Comparison of ENCODE assay signal across 9 cellular contexts in genomic region chr15:69593981-69594966, GRCh38.
DNase-seq lines count a peak whose midpoint lies in the region; ATAC-seq and TF ChIP-seq lines count a peak whose summit lies in the region.
"Had no signal": no experiment of that assay in that cellular context is flagged by ENCODE, and none has a peak within 500 bp of the region (broad histone marks: within the 10 kb centered on the region; RNA-seq: fewer than 3 reads in every experiment).

No MANE protein-coding gene starts in this region.

- TF ChIP-seq CTCF in CD14-positive monocyte (IDR thresholded peaks at IDR 0.05) (no peak), body of pancreas (IDR thresholded peaks at IDR 0.05) (no peak)

- H3K4me1 Mint-ChIP-seq in CD14-positive monocyte: peaks cover 35% of the 10 kb centered on the region

- H3K27ac Mint-ChIP-seq in CD14-positive monocyte: peak overlapping the region; percentile 47 to 70 (median 56)

- H3K79me1 ChIP-seq in mesenchymal stem cell (replicated peaks; ENCODE audit: low read length, poor library complexity, severe bottlenecking): no peaks in the 10 kb centered on the region

- H3K4me1 ChIP-seq in body of pancreas (peaks cover 73% of the 10 kb centered on the region), mesenchymal stem cell (ENCODE audit: control insufficient read depth, insufficient read depth, low read depth, low read length) (peaks cover 5% of the 10 kb centered on the region)

- peak; percentile 79 for ATAC-seq in body of pancreas
- ATAC-seq in SK-N-SH treated with all-trans-retinoic acid at 6 μM for 48 hours: no peak
- no peak for ATAC-seq in GM18519 (IDR thresholded peaks at IDR 0.05; ENCODE audit: low FRiP score, unreplicated experiment)

- no peak overlapping the region for H4K91ac ChIP-seq in mesenchymal stem cell (ENCODE audit: low read length)

- WGBS in body of pancreas, 2 donors: 4 to 12% methylated on average over 17 to 24 of the region's 24 CpGs
- 73% methylated on average over 24 of the region's 24 CpGs for WGBS in mesenchymal stem cell

- no peak overlapping the region for H4K8ac ChIP-seq in mesenchymal stem cell (ENCODE audit: low read length)

- no peak overlapping the region for H2AK5ac ChIP-seq in mesenchymal stem cell (ENCODE audit: low read length, severe bottlenecking)

- peaks cover 0 to 5% (median 0%) of the 10 kb centered on the region in 7 donors for H3K9me3 Mint-ChIP-seq in CD14-positive monocyte

- H3K36me3 Mint-ChIP-seq in CD14-positive monocyte: peaks cover 2 to 11% of the 10 kb centered on the region in 2 donors

- DNase-seq in CD14-positive monocyte (ENCODE audit: low spot score) (peak; percentile 64), NCI-H1930 (lab: John Stamatoyannopoulos, UW) (peak; percentile 77 to 83), body of pancreas (peak; percentile 92 to 95 (median 94)), mesenchymal stem cell (no peak), GF-D8 (lab: John Stamatoyannopoulos, UW) (no peak), NOMO-1 (lab: John Stamatoyannopoulos, UW; ENCODE audit: unreplicated experiment in 2 of 2) (no peak)

- H3K4me3 ChIP-seq in body of pancreas (no peak overlapping the region), mesenchymal stem cell (ENCODE audit: insufficient read depth in 1 of 2, low read depth in 1 of 2, low read length in 2 of 2) (peak overlapping the region in 1 of 2 experiments; percentile 46)
- H3K4me3 ChIP-seq: SK-N-MC had no signal

- no peak overlapping the region for H3K4ac ChIP-seq in mesenchymal stem cell (ENCODE audit: low read depth in 1 of 2, low read length in 2 of 2)

- H2AFZ ChIP-seq in mesenchymal stem cell (ENCODE audit: low read depth, low read length): no peak overlapping the region

- H3K14ac ChIP-seq in mesenchymal stem cell (ENCODE audit: low read length in 2 of 2): no peak overlapping the region

- no peak overlapping the region for H3K18ac ChIP-seq in mesenchymal stem cell (ENCODE audit: low read depth in 1 of 2, low read length in 2 of 2)

- peak overlapping the region; percentile 26 for H2BK15ac ChIP-seq in mesenchymal stem cell (ENCODE audit: low read depth, poor library complexity, severe bottlenecking)

- intact Hi-C loops in CD14-positive monocyte (cut with micrococcal nuclease) (no loop called here), body of pancreas (cut with DNase I) (loop anchor here (10.0 kb wide), 1 partner anchor 511 kb away; no protein-coding TSS in a partner anchor)

- H3K27ac ChIP-seq in body of pancreas: peak overlapping the region; percentile 85 to 95 (median 92)
- no peak overlapping the region for H3K27ac ChIP-seq in mesenchymal stem cell (ENCODE audit: low read length, poor library complexity, severe bottlenecking)
- H3K27ac ChIP-seq: SK-N-MC had no signal

- H3K9ac ChIP-seq in mesenchymal stem cell (ENCODE audit: low read length): peak overlapping the region; percentile 1

- H3K4me2 ChIP-seq in mesenchymal stem cell (ENCODE audit: low read length, poor library complexity, severe bottlenecking): no peak overlapping the region

- H3K27me3 ChIP-seq in body of pancreas (no peaks in the 10 kb centered on the region), mesenchymal stem cell (ENCODE audit: control insufficient read depth in 1 of 2, insufficient read depth in 1 of 2, low read length in 2 of 2) (peaks cover 36 to 63% of the 10 kb centered on the region in 2 experiments)

- H3K36me3 ChIP-seq in body of pancreas (replicated peaks in 1 of 2; ENCODE audit: insufficient read depth in 1 of 2, low read depth in 2 of 2) (no peaks in the 10 kb centered on the region), mesenchymal stem cell (ENCODE audit: control insufficient read depth in 1 of 2, insufficient read depth in 2 of 2, low read depth in 1 of 2, low read length in 2 of 2) (no peaks in the 10 kb centered on the region)

- H3K27me3 Mint-ChIP-seq in CD14-positive monocyte (ENCODE audit: low read depth in 3 of 3): peaks cover 9 to 16% (median 10%) of the 10 kb centered on the region in 3 donors

- H3K4me3 Mint-ChIP-seq in CD14-positive monocyte: peak overlapping the region; percentile 70 to 94

- no peak overlapping the region for H3K23ac ChIP-seq in mesenchymal stem cell (ENCODE audit: low read length in 2 of 2)

- no peak overlapping the region for H2BK5ac ChIP-seq in mesenchymal stem cell (ENCODE audit: low read depth, low read length, poor library complexity, severe bottlenecking)

- peak in 2 of 3 donors; percentile 55 to 58 for TF ChIP-seq POLR2A in body of pancreas (IDR thresholded peaks at IDR 0.05)

- no peak overlapping the region for H2BK120ac ChIP-seq in mesenchymal stem cell (ENCODE audit: low read depth, low read length)

- no peak overlapping the region for H2BK12ac ChIP-seq in mesenchymal stem cell (ENCODE audit: low read length in 2 of 2)

- no peaks in the 10 kb centered on the region for H3K9me3 ChIP-seq in body of pancreas
- no peaks in the 10 kb centered on the region for H3K9me3 ChIP-seq in mesenchymal stem cell (ENCODE audit: control insufficient read depth, low read length)

TF ChIP-seq in SK-N-SH treated with all-trans-retinoic acid at 6 μM for 48 hours, 23 proteins besides CTCF, POLR2A, EP300 and RAD21:
- no peak for TF ChIP-seq CSDC2 (CRISPR knock-in tag; IDR thresholded peaks at IDR 0.05)
- TF ChIP-seq SNAI2 (CRISPR knock-in tag; IDR thresholded peaks at IDR 0.05): no peak
- TF ChIP-seq PPARA (CRISPR knock-in tag; IDR thresholded peaks at IDR 0.05; ENCODE audit: borderline replicate concordance): no peak

Comparison
In these comparisons a context has a peak if more than half of its experiments do, and no peak if none do; other contexts are left out.
1. DNase-seq: peak in CD14-positive monocyte (single experiment), NCI-H1930 (2 of 2) and body of pancreas (4 of 4); none in mesenchymal stem cell (single experiment), GF-D8 (single experiment) and NOMO-1 (0 of 2).